11 cellular contexts compared by ENCODE assay signal in the genomic region with DNA sequence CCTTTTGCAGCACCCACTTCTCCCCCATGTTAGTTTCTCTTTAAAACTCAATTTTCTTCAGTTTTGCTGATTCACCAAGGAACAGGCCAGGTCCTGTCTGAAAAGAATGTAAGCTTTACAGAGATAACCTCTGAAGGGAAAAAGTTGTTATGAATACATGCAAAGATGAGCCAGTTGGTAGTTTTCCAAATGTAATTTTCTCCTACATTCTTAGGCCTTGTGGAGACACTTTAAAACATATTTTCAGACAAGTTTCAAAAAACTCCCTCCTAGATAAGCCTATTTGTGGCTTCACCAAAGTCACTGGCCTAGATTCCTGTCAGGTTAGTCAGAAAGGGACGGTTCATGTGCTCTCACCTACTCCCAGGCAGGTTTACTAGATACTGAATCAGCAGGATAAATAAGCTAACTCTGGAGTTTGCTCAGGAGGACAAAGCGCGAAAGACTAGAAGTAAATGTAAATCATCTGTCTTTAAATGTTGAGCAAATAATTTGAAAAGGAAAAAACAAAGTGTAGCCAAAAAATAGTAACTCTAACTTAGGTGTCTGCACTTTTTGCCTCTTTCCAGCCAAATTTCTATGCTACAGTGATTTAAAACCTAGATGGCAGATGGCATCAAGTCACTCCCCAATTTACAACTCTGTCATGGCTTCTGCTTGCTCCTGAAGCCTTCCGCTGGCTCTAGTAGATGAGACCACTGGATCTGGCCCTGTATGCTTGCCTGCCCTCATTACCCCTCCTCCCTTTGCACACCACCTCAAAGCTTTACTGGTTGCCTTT. TPM values are rescaled to one million over a fixed set of nuclear protein-coding genes. Genes with fewer than 3 reads are reported as not detected.
DNase-seq lines count a peak whose midpoint lies in the region; ATAC-seq and TF ChIP-seq lines count a peak whose summit lies in the region.
"Had no signal": no experiment of that assay in that cellular context is flagged by ENCODE, and none has a peak within 500 bp of the region (broad histone marks: within the 10 kb centered on the region; RNA-seq: fewer than 3 reads in every experiment).

No MANE protein-coding gene starts in this region.

- no peaks in the 10 kb centered on the region for H3K36me3 ChIP-seq in HUES64 (ENCODE audit: insufficient read depth, low read length)
- no peaks in the 10 kb centered on the region for H3K36me3 ChIP-seq in breast epithelium
- no peaks in the 10 kb centered on the region for H3K36me3 ChIP-seq in lower lobe of right lung
- H3K36me3 ChIP-seq: tibial artery had no signal

- no peak overlapping the region for H3K27ac Mint-ChIP-seq in effector memory CD8-positive, alpha-beta T cell

- TF ChIP-seq CTCF in AG09309 (IDR thresholded peaks at IDR 0.05; ENCODE audit: control insufficient read depth, insufficient read depth, low read depth, low read length, missing control alignments) (no peak), breast epithelium (IDR thresholded peaks at IDR 0.05) (no peak), lower lobe of right lung (IDR thresholded peaks at IDR 0.05) (no peak)

- H3K4me3 ChIP-seq in AG09309 (ENCODE audit: control insufficient read depth, low read depth, low read length) (no peak overlapping the region), HUES64 (ENCODE audit: low read length) (no peak overlapping the region), breast epithelium (no peak overlapping the region), lower lobe of right lung (no peak overlapping the region)
- H3K4me3 ChIP-seq: tibial artery had no signal

- peaks cover 13% of the 10 kb centered on the region; the same call in 1 of the 2 replicates for H3K4me1 ChIP-seq in HUES64 (ENCODE audit: insufficient read depth, low read length)
- H3K4me1 ChIP-seq in breast epithelium: peaks cover 0 to 6% of the 10 kb centered on the region in 2 donors
- H3K4me1 ChIP-seq in lower lobe of right lung: peaks cover 7% of the 10 kb centered on the region

- intact Hi-C loops in breast epithelium (cut with DNase I; ENCODE audit: low total_unique reads): no loop called here
- intact Hi-C loops in lower lobe of right lung (cut with DNase I): no loop called here

- ATAC-seq in lower lobe of right lung: no peak
- ATAC-seq in effector memory CD8-positive, alpha-beta T cell (replicated peaks): no peak

- H3K36me3 Mint-ChIP-seq in effector memory CD8-positive, alpha-beta T cell (ENCODE audit: insufficient read depth): peaks cover 11% of the 10 kb centered on the region

- DNase-seq in AG09309 (ENCODE audit: low read depth) (peak; percentile 53), breast epithelium (ENCODE audit: low spot score in 2 of 2) (peak in 1 of 2 donors; percentile 53), lower lobe of right lung (no peak), NCI-H510A (lab: John Stamatoyannopoulos, UW) (no peak), GF-D8 (lab: John Stamatoyannopoulos, UW) (no peak)
- no peak for DNase-seq in activated CD4-positive, alpha-beta T cell treated with anti-CD3 and anti-CD28 coated beads for 48 hours
- DNase-seq in effector memory CD8-positive, alpha-beta T cell: no peak
- DNase-seq: activated gamma-delta T cell treated with Interleukin-2 at 50 U/mL for 16 hours, DND-41 had no signal

- 79% methylated on average over 4 of the region's 4 CpGs for WGBS in HUES64

- H3K27me3 ChIP-seq in HUES64 (ENCODE audit: insufficient read depth, low read length) (no peaks in the 10 kb centered on the region), breast epithelium (no peaks in the 10 kb centered on the region), lower lobe of right lung (ENCODE audit: low read depth) (no peaks in the 10 kb centered on the region)
- H3K27me3 ChIP-seq: tibial artery had no signal

- TF ChIP-seq POLR2A in breast epithelium (IDR thresholded peaks at IDR 0.05): no peak

- H3K27me3 Mint-ChIP-seq in effector memory CD8-positive, alpha-beta T cell: no peaks in the 10 kb centered on the region

- no peak overlapping the region for H3K4me3 Mint-ChIP-seq in effector memory CD8-positive, alpha-beta T cell

- H3K9me3 ChIP-seq in HUES64 (ENCODE audit: insufficient read depth, low read depth, low read length) (no peaks in the 10 kb centered on the region), breast epithelium (no peaks in the 10 kb centered on the region), lower lobe of right lung (no peaks in the 10 kb centered on the region)
- H3K9me3 ChIP-seq: tibial artery had no signal

- peaks cover 11 to 15% of the 10 kb centered on the region in 2 donors for H3K4me1 Mint-ChIP-seq in effector memory CD8-positive, alpha-beta T cell (ENCODE audit: low read depth in 2 of 2)

- H3K9me3 Mint-ChIP-seq in effector memory CD8-positive, alpha-beta T cell: no peaks in the 10 kb centered on the region

- H3K9ac ChIP-seq in HUES64 (ENCODE audit: low read depth, low read length): peak overlapping the region; percentile 54; the same call in 1 of the 2 replicates

- H3K27ac ChIP-seq in HUES64 (ENCODE audit: low read depth, low read length): peak overlapping the region; percentile 62
- peak overlapping the region; percentile 79 to 83 for H3K27ac ChIP-seq in breast epithelium
- H3K27ac ChIP-seq in lower lobe of right lung: peak overlapping the region; percentile 18
- H3K27ac ChIP-seq: tibial artery had no signal

RNA-seq across cellular contexts. Expression of a gene that starts 4.9 kb away (rescaled TPM):
- polyA plus RNA-seq in HUES64 (2013, experiment 1 of 2): 78.4 TPM
- polyA plus RNA-seq in HUES64 (2013, experiment 2 of 2): 85.1 TPM
- 100 to 1,000 TPM; 111 to 163 (median 117) TPM for total RNA-seq in breast epithelium
- 133 TPM for total RNA-seq in lower lobe of right lung

RNA-seq across cellular contexts. Expression of a gene that starts 5.2 kb away (rescaled TPM):
- polyA plus RNA-seq in HUES64 (2013, experiment 1 of 2): 27.2 TPM
- 30.8 TPM for polyA plus RNA-seq in HUES64 (2013, experiment 2 of 2)
- total RNA-seq in breast epithelium (100 to 1,000 TPM in 1 of 3 donors, 10 to 100 TPM in 2; 46.9 to 140 (median 61.6) TPM), lower lobe of right lung (41.2 TPM)

Comparison
In these comparisons a context has a peak if more than half of its experiments do, and no peak if none do; other contexts are left out.
1. H3K27ac ChIP-seq: peak in every context shown above with its lines; median percentile 81 in breast epithelium; 62 in HUES64; 18 in lower lobe of right lung.